Comparison of ENCODE assay signal across 13 cellular contexts in genomic region chr2:126661702-126662465, GRCh38. TPM values are rescaled to one million over a fixed set of nuclear protein-coding genes. Genes with fewer than 3 reads are reported as not detected.
A peak's percentile ranks its signal among the peaks of the same experiment; 100 is the strongest.
DNase-seq lines count a peak whose midpoint lies in the region; ATAC-seq and TF ChIP-seq lines count a peak whose summit lies in the region.
"Had no signal": no experiment of that assay in that cellular context is flagged by ENCODE, and none has a peak within 500 bp of the region (broad histone marks: within the 10 kb centered on the region; RNA-seq: fewer than 3 reads in every experiment).

No MANE protein-coding gene starts in this region.

- POLR2A ChIA-PET in CD8-positive, alpha-beta T cell (lab: Charles Lee), result interaction anchor here (0.6 to 1.7 kb wide), 2 partner anchors 100 to 115 kb away, joined by 3 to 4 read pairs; no protein-coding TSS in a partner anchor

- no peaks in the 10 kb centered on the region for H3K27me3 ChIP-seq in CD8-positive, alpha-beta T cell (ENCODE audit: insufficient read depth, low read length)
- H3K27me3 ChIP-seq in Loucy (ENCODE audit: insufficient read depth, low read length, poor library complexity, severe bottlenecking), result no peaks in the 10 kb centered on the region
- no peaks in the 10 kb centered on the region for H3K27me3 ChIP-seq in neutrophil
- H3K27me3 ChIP-seq in tibial nerve, result no peaks in the 10 kb centered on the region
- H3K27me3 ChIP-seq: ovary, thyroid gland had no signal

- H3K27ac Mint-ChIP-seq in CD8-positive, alpha-beta T cell, result peak overlapping the region; percentile 96
- peak overlapping the region; percentile 96 for H3K27ac Mint-ChIP-seq in activated naive CD8-positive, alpha-beta T cell treated with anti-CD3 and anti-CD28 coated beads, Interleukin-2, amount 50 U/mL, for 24 hours
- H3K27ac Mint-ChIP-seq: HFFc6 had no signal

- no peak for ATAC-seq in CD8-positive, alpha-beta T cell
- no peak for ATAC-seq in activated naive CD8-positive, alpha-beta T cell treated with anti-CD3 and anti-CD28 coated beads, Interleukin-2, amount 50 U/mL, for 24 hours
- ATAC-seq in HG03378 (IDR thresholded peaks at IDR 0.05; ENCODE audit: unreplicated experiment) (no peak), GM18873 (IDR thresholded peaks at IDR 0.05; ENCODE audit: low FRiP score, unreplicated experiment) (no peak)

- no peaks in the 10 kb centered on the region for H3K9me2 ChIP-seq in Loucy (replicated peaks; ENCODE audit: low read depth, low read length)

- H3K4me3 ChIP-seq in CD8-positive, alpha-beta T cell (ENCODE audit: low read depth, low read length), result peak overlapping the region; percentile 32
- H3K4me3 ChIP-seq in Loucy (ENCODE audit: low read length, poor library complexity, severe bottlenecking) (peak overlapping the region; percentile 64), neutrophil (ENCODE audit: low read depth in 1 of 2, low read length in 1 of 2) (peak overlapping the region in 1 of 2 experiments; percentile 16), tibial nerve (no peak overlapping the region)
- H3K4me3 ChIP-seq: ovary, thyroid gland had no signal

- peak overlapping the region; percentile 59 for H3K4me3 Mint-ChIP-seq in CD8-positive, alpha-beta T cell
- H3K4me3 Mint-ChIP-seq in activated naive CD8-positive, alpha-beta T cell treated with anti-CD3 and anti-CD28 coated beads, Interleukin-2, amount 50 U/mL, for 24 hours, result peak overlapping the region; percentile 62
- H3K4me3 Mint-ChIP-seq: HFFc6 had no signal

- peaks cover 90% of the 10 kb centered on the region for H3K4me1 ChIP-seq in CD8-positive, alpha-beta T cell (ENCODE audit: insufficient read depth, low read length)
- H3K4me1 ChIP-seq in Loucy (ENCODE audit: insufficient read depth, low read length, poor library complexity, severe bottlenecking) (peaks cover 72% of the 10 kb centered on the region), neutrophil (ENCODE audit: control insufficient read depth in 1 of 2, insufficient read depth in 1 of 2, low read depth in 1 of 2, low read length in 1 of 2) (peaks cover 77 to 86% of the 10 kb centered on the region in 2 experiments), tibial nerve (peaks cover 0 to 88% (median 23%) of the 10 kb centered on the region in 4 donors)

- peak overlapping the region; percentile 89 for H3K4me2 ChIP-seq in Loucy (ENCODE audit: low read depth, low read length, poor library complexity, severe bottlenecking)

- peaks cover 97% of the 10 kb centered on the region for H3K4me1 Mint-ChIP-seq in CD8-positive, alpha-beta T cell (ENCODE audit: low read depth)
- H3K4me1 Mint-ChIP-seq in activated naive CD8-positive, alpha-beta T cell treated with anti-CD3 and anti-CD28 coated beads, Interleukin-2, amount 50 U/mL, for 24 hours, result peaks cover 93% of the 10 kb centered on the region

- H3K36me3 Mint-ChIP-seq in CD8-positive, alpha-beta T cell, result peaks cover 64% of the 10 kb centered on the region
- H3K36me3 Mint-ChIP-seq in activated naive CD8-positive, alpha-beta T cell treated with anti-CD3 and anti-CD28 coated beads, Interleukin-2, amount 50 U/mL, for 24 hours (ENCODE audit: low read depth), result peaks cover 54% of the 10 kb centered on the region

- H3K79me2 ChIP-seq in Loucy (ENCODE audit: insufficient read depth, low read length), result peaks cover 94% of the 10 kb centered on the region

- no peak for TF ChIP-seq CTCF in CD8-positive, alpha-beta T cell (IDR thresholded peaks at IDR 0.05)
- TF ChIP-seq CTCF in Loucy (conservative IDR thresholded peaks at IDR 0.05; ENCODE audit: low read length) (no peak), neutrophil (IDR thresholded peaks at IDR 0.05) (no peak), tibial nerve (IDR thresholded peaks at IDR 0.05) (no peak)

- TF ChIP-seq EP300 in tibial nerve (IDR thresholded peaks at IDR 0.05), result no peak

- H2AFZ ChIP-seq in Loucy (ENCODE audit: low read length), result no peak overlapping the region

- WGBS in tibial nerve, 2 donors, result 85 to 90% methylated on average over 10 of the region's 10 CpGs

- peak overlapping the region; percentile 56 for H3K27ac ChIP-seq in CD8-positive, alpha-beta T cell (ENCODE audit: low read depth, low read length)
- peak overlapping the region; percentile 92 for H3K27ac ChIP-seq in neutrophil
- H3K27ac ChIP-seq in tibial nerve, result peak overlapping the region in 1 of 4 donors; percentile 4
- H3K27ac ChIP-seq: ovary, thyroid gland had no signal

- no peaks in the 10 kb centered on the region for H3K9me3 Mint-ChIP-seq in CD8-positive, alpha-beta T cell
- no peaks in the 10 kb centered on the region for H3K9me3 Mint-ChIP-seq in activated naive CD8-positive, alpha-beta T cell treated with anti-CD3 and anti-CD28 coated beads, Interleukin-2, amount 50 U/mL, for 24 hours
- H3K9me3 Mint-ChIP-seq: HFFc6 had no signal

- H3K9me3 ChIP-seq in CD8-positive, alpha-beta T cell (ENCODE audit: low read length), result no peaks in the 10 kb centered on the region
- H3K9me3 ChIP-seq in Loucy (ENCODE audit: insufficient read depth, low read depth, low read length) (no peaks in the 10 kb centered on the region), neutrophil (no peaks in the 10 kb centered on the region), tibial nerve (no peaks in the 10 kb centered on the region)
- H3K9me3 ChIP-seq: ovary, thyroid gland had no signal

- no peak for TF ChIP-seq POLR2A in tibial nerve (IDR thresholded peaks at IDR 0.05)

- CTCF ChIA-PET in CD8-positive, alpha-beta T cell (lab: Charles Lee), result interaction anchor here (3.5 to 6.0 kb wide), 2 partner anchors 116 to 134 kb away, joined by 18 to 32 read pairs; no protein-coding TSS in a partner anchor

- H3K9ac ChIP-seq in Loucy (ENCODE audit: low read depth, low read length, poor library complexity, severe bottlenecking), result peak overlapping the region; percentile 60

- intact Hi-C loops in CD8-positive, alpha-beta T cell (cut with DNase I, micrococcal nuclease), result no loop called here

- H3F3A ChIP-seq in Loucy (ENCODE audit: low read depth), result peaks cover 8% of the 10 kb centered on the region; the same call in 1 of the 2 replicates

- H3K27me3 Mint-ChIP-seq in CD8-positive, alpha-beta T cell (ENCODE audit: low read depth), result no peaks in the 10 kb centered on the region
- no peaks in the 10 kb centered on the region for H3K27me3 Mint-ChIP-seq in activated naive CD8-positive, alpha-beta T cell treated with anti-CD3 and anti-CD28 coated beads, Interleukin-2, amount 50 U/mL, for 24 hours

- DNase-seq in CD8-positive, alpha-beta T cell, result no peak
- DNase-seq in activated naive CD8-positive, alpha-beta T cell treated with anti-CD3 and anti-CD28 coated beads, Interleukin-2, amount 50 U/mL, for 24 hours, result no peak
- no peak for DNase-seq in tibial nerve (ENCODE audit: low spot score in 2 of 2)
- DNase-seq: central memory CD4-positive, alpha-beta T cell; HFFc6; kidney; NCI-H524; ovary; thyroid gland had no signal

- H4K20me1 ChIP-seq in Loucy (ENCODE audit: insufficient read depth, low read length, poor library complexity, severe bottlenecking), result peaks cover 58% of the 10 kb centered on the region

- no peaks in the 10 kb centered on the region for H3K36me3 ChIP-seq in CD8-positive, alpha-beta T cell (ENCODE audit: insufficient read depth, low read length)
- no peaks in the 10 kb centered on the region for H3K36me3 ChIP-seq in Loucy (ENCODE audit: insufficient read depth, low read length)
- no peaks in the 10 kb centered on the region for H3K36me3 ChIP-seq in neutrophil
- no peaks in the 10 kb centered on the region for H3K36me3 ChIP-seq in tibial nerve
- H3K36me3 ChIP-seq: ovary, thyroid gland had no signal

RNA-seq across cellular contexts. Expression of gene GYPC, which starts 5.9 kb away (rescaled TPM):
- total RNA-seq in CD8-positive, alpha-beta T cell, result 100 to 1,000 TPM; 191 to 195 TPM
- total RNA-seq in tibial nerve, result 10 to 100 TPM; 50.4 to 87.6 (median 67.8) TPM

Comparison
In these comparisons a context has a peak if more than half of its experiments do, and no peak if none do; other contexts are left out.
1. H3K4me3 ChIP-seq: peak in CD8-positive, alpha-beta T cell (single experiment) and Loucy (single experiment); none in tibial nerve (0 of 4).